8 cellular contexts compared by ENCODE assay signal in the genomic region with DNA sequence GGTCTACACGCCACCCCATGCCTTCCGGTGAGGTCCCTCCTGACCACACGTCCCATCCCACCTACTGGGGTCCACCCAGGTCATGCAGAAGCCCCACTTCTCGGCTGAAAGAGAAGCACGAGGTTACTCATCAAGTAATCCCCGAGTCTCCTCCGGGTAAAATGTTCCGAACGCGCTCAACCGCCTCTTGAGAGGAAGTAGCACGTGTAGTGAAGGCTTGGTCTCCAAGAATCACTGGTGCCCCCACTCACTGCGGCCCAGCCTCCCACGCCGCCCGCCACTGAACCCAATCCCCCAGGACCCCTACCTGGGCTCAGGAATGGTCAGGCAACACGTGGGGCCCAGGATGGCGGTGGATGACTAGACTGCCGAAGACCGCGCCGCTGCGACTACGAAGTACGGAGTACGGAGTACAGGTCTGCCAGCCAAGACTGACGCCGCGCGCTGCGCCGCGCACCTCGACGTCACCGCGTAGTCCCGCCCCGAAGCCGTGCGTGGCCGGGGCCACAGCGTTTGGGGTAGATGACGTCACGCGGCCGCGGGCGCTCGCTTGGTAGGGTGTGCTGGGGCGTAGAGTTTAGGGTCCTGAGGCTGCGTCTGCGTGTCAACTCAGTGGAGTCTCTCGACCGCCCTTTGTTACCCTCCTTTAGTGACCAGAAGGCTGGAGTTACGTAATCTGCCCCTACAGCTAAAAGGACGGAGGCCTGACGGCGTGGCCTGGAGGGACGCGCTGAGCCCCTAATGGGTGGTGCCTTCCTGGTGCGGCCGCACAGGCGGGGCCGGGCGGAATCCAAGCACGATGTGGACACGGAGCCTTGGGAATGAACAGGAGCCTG. TPM values are rescaled to one million over a fixed set of nuclear protein-coding genes. Genes with fewer than 3 reads are reported as not detected.
A peak's percentile ranks its signal among the peaks of the same experiment; 100 is the strongest.
DNase-seq lines count a peak whose midpoint lies in the region; ATAC-seq, FAIRE-seq and TF ChIP-seq lines count a peak whose summit lies in the region.

No MANE protein-coding gene starts in this region.

- H3K4me1 ChIP-seq in right atrium auricular region (peaks cover 0 to 29% of the 10 kb centered on the region in 2 donors), psoas muscle (peaks cover 20% of the 10 kb centered on the region)

- DNase-seq in GM12891 (ENCODE audit: insufficient read length, low spot score): peak; percentile 68
- DNase-seq in NCI-H1417 (lab: John Stamatoyannopoulos, UW): peak; percentile 95 to 97 (median 96)
- DNase-seq in T-helper 1 cell: peak; percentile 82 to 97 (median 92)
- peak; percentile 51 to 95 (median 82) for DNase-seq in amygdala (lab: John Stamatoyannopoulos, UW)
- DNase-seq in right atrium auricular region (ENCODE audit: low spot score): peak; percentile 94
- peak; percentile 95 to 98 for DNase-seq in psoas muscle
- DNase-seq in urothelium cell line (ENCODE audit: low spot score): peak; percentile 97

- 0 to 1% (median 0%) methylated on average over 68 of the region's 68 CpGs for WGBS in psoas muscle, 3 donors

- H3K9me3 ChIP-seq in right atrium auricular region (no peaks in the 10 kb centered on the region), psoas muscle (no peaks in the 10 kb centered on the region)

- peak; percentile 99 for TF ChIP-seq POLR2A in GM12891 (IDR thresholded peaks at IDR 0.05; ENCODE audit: low read depth, low read length)

- ATAC-seq in HG02763 (IDR thresholded peaks at IDR 0.05; ENCODE audit: unreplicated experiment) (peak; percentile 95), psoas muscle (peak; percentile 97 to 99 (median 98))

- TF ChIP-seq CTCF in right atrium auricular region (IDR thresholded peaks at IDR 0.05) (no peak), psoas muscle (IDR thresholded peaks at IDR 0.05) (no peak)

- intact Hi-C loops in psoas muscle (cut with DNase I): loop anchor here (5.0 kb wide), 1 partner anchor 126 kb away; a partner anchor contains a TSS

- peak; percentile 99 for FAIRE-seq in GM12891 (lab: Jason Lieb, UNC)
- FAIRE-seq in urothelium cell line (lab: Jason Lieb, UNC): peak; percentile 94

- H3K36me3 ChIP-seq in right atrium auricular region (peaks cover 42% of the 10 kb centered on the region), psoas muscle (ENCODE audit: insufficient read depth in 1 of 2, low read depth in 1 of 2) (peaks cover 8 to 44% of the 10 kb centered on the region in 2 donors)

- H3K27me3 ChIP-seq in right atrium auricular region (no peaks in the 10 kb centered on the region), psoas muscle (ENCODE audit: insufficient read depth in 3 of 3, low read length in 2 of 3) (no peaks in the 10 kb centered on the region)

- H3K27ac ChIP-seq in right atrium auricular region (peak overlapping the region; percentile 95 to 99), psoas muscle (peak overlapping the region; percentile 96)

- H3K4me3 ChIP-seq in right atrium auricular region (peak overlapping the region; percentile 56 to 60), psoas muscle (peak overlapping the region; percentile 92)

TF ChIP-seq in GM12891, 5 proteins besides CTCF, POLR2A, EP300 and RAD21:
- TF ChIP-seq POU2F2 (IDR thresholded peaks at IDR 0.05; ENCODE audit: low read depth, low read length): peak; percentile 85; the same call in 1 of the 2 replicates
- no peak for TF ChIP-seq PAX5 (IDR thresholded peaks at IDR 0.05; ENCODE audit: insufficient read depth, low read length, severe bottlenecking)
- TF ChIP-seq TAF1 (IDR thresholded peaks at IDR 0.05; ENCODE audit: low read depth, low read length): peak; percentile 99
- TF ChIP-seq POLR2AphosphoS5 (IDR thresholded peaks at IDR 0.05; ENCODE audit: low read depth, low read length): peak; percentile 99
- TF ChIP-seq SPI1 (IDR thresholded peaks at IDR 0.05; ENCODE audit: low read depth, low read length): no peak

RNA-seq across cellular contexts. Expression of a gene that starts 7.6 kb away (rescaled TPM):
- polyA plus RNA-seq in GM12891 (2012; ENCODE audit: low read depth, missing spikeins): 203 TPM
- 1 to 10 TPM in 1 of 2 donors, under 1 TPM in 1; 0.78 to 2.2 TPM for total RNA-seq in right atrium auricular region
- 1 to 10 TPM in 2 of 4 donors, under 1 TPM in 2; 0.41 to 1.9 (median 0.96) TPM for total RNA-seq in psoas muscle
- under 1 TPM; 0.11 to 0.30 (median 0.29) TPM for polyA plus RNA-seq in psoas muscle

RNA-seq across cellular contexts. Expression of a gene that starts 13.6 kb away (rescaled TPM):
- 64.9 TPM for polyA plus RNA-seq in GM12891 (2012; ENCODE audit: low read depth, missing spikeins)
- total RNA-seq in right atrium auricular region (10 to 100 TPM; 26.5 to 34.0 TPM), psoas muscle (10 to 100 TPM; 33.3 to 49.9 (median 42.2) TPM)
- 100 to 1,000 TPM in 1 of 3 donors, 10 to 100 TPM in 2; 57.6 to 110 (median 76.5) TPM for polyA plus RNA-seq in psoas muscle

Comparison
In these comparisons a context has a peak if more than half of its experiments do, and no peak if none do; other contexts are left out.
1. Peak in every context shown above with its lines: DNase-seq, ATAC-seq, H3K4me3 ChIP-seq and H3K27ac ChIP-seq.